In genomic region chr1:109927356-109927755, GRCh38 we compare ENCODE assay signal across 15 cellular contexts. TPM values are rescaled to one million over a fixed set of nuclear protein-coding genes. Genes with fewer than 3 reads are reported as not detected.
A peak's percentile ranks its signal among the peaks of the same experiment; 100 is the strongest.
DNase-seq lines count a peak whose midpoint lies in the region; ATAC-seq and TF ChIP-seq lines count a peak whose summit lies in the region.
"Had no signal": no experiment of that assay in that cellular context is flagged by ENCODE, and none has a peak within 500 bp of the region (broad histone marks: within the 10 kb centered on the region; RNA-seq: fewer than 3 reads in every experiment).

No MANE protein-coding gene starts in this region.

- H3K79me2 ChIP-seq in hepatocyte (no peaks in the 10 kb centered on the region), MM.1S (ENCODE audit: low read length) (peaks cover 14% of the 10 kb centered on the region)

- H3K4me1 ChIP-seq in hepatocyte (ENCODE audit: insufficient read depth) (peaks cover 20% of the 10 kb centered on the region), rectal smooth muscle tissue (ENCODE audit: control insufficient read depth, insufficient read depth, low read length) (peaks cover 22% of the 10 kb centered on the region), upper lobe of left lung (peaks cover 42 to 53% (median 47%) of the 10 kb centered on the region in 4 donors), MM.1S (ENCODE audit: low read length) (no peaks in the 10 kb centered on the region)

- H3F3A ChIP-seq in MM.1S (ENCODE audit: insufficient read depth, low read length): no peaks in the 10 kb centered on the region

- DNase-seq in cardiac septum (ENCODE audit: low spot score) (peak; percentile 57), Right ventricle myocardium inferior (ENCODE audit: missing footprints) (no peak), hepatocyte (ENCODE audit: low spot score) (no peak), upper lobe of left lung (peak in 1 of 2 donors; percentile 13), COLO668 (lab: John Stamatoyannopoulos, UW; ENCODE audit: unreplicated experiment) (no peak), MM.1S (no peak)
- DNase-seq: 8988T; activated naive CD4-positive, alpha-beta T cell treated with anti-CD3 and anti-CD28 coated beads, Interleukin-2, amount 10 ng/mL, durations not matched to agents 7 days and 5 days; Calu3; erythroblast; mesendoderm; stimulated activated naive CD8-positive, alpha-beta T cell treated with anti-CD3 and anti-CD28 coated beads, Interleukin-15, Interleukin-2, amounts not matched to agents 100 U/mL and 50 U/mL, for 24 hours had no signal

- H3K9me2 ChIP-seq in hepatocyte (replicated peaks; ENCODE audit: insufficient read depth) (no peaks in the 10 kb centered on the region), MM.1S (replicated peaks; ENCODE audit: insufficient read depth, low read length) (no peaks in the 10 kb centered on the region)

- H3K36me3 ChIP-seq in hepatocyte (replicated peaks; ENCODE audit: insufficient read depth, low read depth): no peaks in the 10 kb centered on the region
- peaks cover 29% of the 10 kb centered on the region for H3K36me3 ChIP-seq in rectal smooth muscle tissue (ENCODE audit: control insufficient read depth, insufficient read depth, low read length)
- H3K36me3 ChIP-seq in upper lobe of left lung: peaks cover 0 to 70% (median 56%) of the 10 kb centered on the region in 4 donors
- no peaks in the 10 kb centered on the region for H3K36me3 ChIP-seq in MM.1S (replicated peaks; ENCODE audit: insufficient read depth, low read length)

- H3K27ac ChIP-seq in hepatocyte (peak overlapping the region; percentile 58), rectal smooth muscle tissue (ENCODE audit: low read depth, low read length) (peak overlapping the region; percentile 80), upper lobe of left lung (peak overlapping the region; percentile 79 to 90 (median 82)), MM.1S (ENCODE audit: low read length) (no peak overlapping the region)

- H2AFZ ChIP-seq in hepatocyte (no peak overlapping the region), MM.1S (ENCODE audit: low read length) (no peak overlapping the region)

- 86% methylated on average over 7 of the region's 7 CpGs for WGBS in hepatocyte (ENCODE audit: low lambda C conversion rate, missing lambda C conversion rate)
- 81 to 95% methylated on average over 6 to 7 of the region's 7 CpGs for WGBS in upper lobe of left lung, 2 donors

- no peak overlapping the region for H3K4me3 ChIP-seq in hepatocyte
- no peak overlapping the region for H3K4me3 ChIP-seq in rectal smooth muscle tissue (ENCODE audit: low read length)
- H3K4me3 ChIP-seq in upper lobe of left lung: no peak overlapping the region
- no peak overlapping the region for H3K4me3 ChIP-seq in MM.1S (ENCODE audit: low read length)

- TF ChIP-seq CTCF in hepatocyte (IDR thresholded peaks at IDR 0.05; ENCODE audit: poor library complexity): no peak
- TF ChIP-seq CTCF in upper lobe of left lung (IDR thresholded peaks at IDR 0.05): no peak
- TF ChIP-seq CTCF in MM.1S (IDR thresholded peaks at IDR 0.05; ENCODE audit: low read length): no peak

- ATAC-seq in Right ventricle myocardium inferior: no peak
- no peak for ATAC-seq in upper lobe of left lung (ENCODE audit: low FRiP score in 2 of 2)
- ATAC-seq in GM18861 (IDR thresholded peaks at IDR 0.05; ENCODE audit: unreplicated experiment): no peak
- ATAC-seq: HCT116; stimulated activated naive CD8-positive, alpha-beta T cell treated with anti-CD3 and anti-CD28 coated beads, Interleukin-15, Interleukin-2, amounts not matched to agents 100 U/mL and 50 U/mL, for 24 hours had no signal

- H3K9ac ChIP-seq in rectal smooth muscle tissue (ENCODE audit: low read length) (no peak overlapping the region), MM.1S (ENCODE audit: low read length) (no peak overlapping the region)

- H3K27me3 ChIP-seq in hepatocyte (no peaks in the 10 kb centered on the region), rectal smooth muscle tissue (ENCODE audit: control insufficient read depth, insufficient read depth, low read length) (no peaks in the 10 kb centered on the region), upper lobe of left lung (no peaks in the 10 kb centered on the region), MM.1S (replicated peaks; ENCODE audit: insufficient read depth, low read length) (no peaks in the 10 kb centered on the region)

- H3K4me2 ChIP-seq in hepatocyte: no peak overlapping the region
- no peak overlapping the region for H3K4me2 ChIP-seq in MM.1S (ENCODE audit: low read depth, low read length)

- TF ChIP-seq EP300 in upper lobe of left lung (IDR thresholded peaks at IDR 0.05): no peak

- no peak for TF ChIP-seq POLR2A in upper lobe of left lung (IDR thresholded peaks at IDR 0.05)

- H3K9me3 ChIP-seq in hepatocyte (ENCODE audit: low read depth) (no peaks in the 10 kb centered on the region), upper lobe of left lung (no peaks in the 10 kb centered on the region), MM.1S (replicated peaks; ENCODE audit: insufficient read depth, low read length) (no peaks in the 10 kb centered on the region)

- intact Hi-C loops in cardiac septum (cut with DNase I) (loop anchor here (5.0 kb wide), 1 partner anchor 55 kb away; the partner anchor contains the start of gene AHCYL1), Right ventricle myocardium inferior (cut with DNase I) (loop anchor here (2.0 kb wide), 1 partner anchor 15 kb away; no protein-coding TSS in a partner anchor)

- H4K20me1 ChIP-seq in hepatocyte (ENCODE audit: insufficient read depth, poor library complexity, severe bottlenecking) (no peaks in the 10 kb centered on the region), MM.1S (ENCODE audit: insufficient read depth, low read length) (no peaks in the 10 kb centered on the region)

RNA-seq across cellular contexts. Expression of gene CSF1, which starts 16.7 kb away (rescaled TPM):
- total RNA-seq in cardiac septum: 16.7 TPM
- total RNA-seq in Right ventricle myocardium inferior: 19.0 TPM
- total RNA-seq in hepatocyte: 9.1 and 9.4 TPM in 2 replicates
- polyA plus RNA-seq in hepatocyte: 13.5 and 19.1 TPM in 2 replicates
- total RNA-seq in upper lobe of left lung: 100 to 1,000 TPM in 1 of 6 donors, 10 to 100 TPM in 5; 19.4 to 106 (median 36.5) TPM

RNA-seq across cellular contexts. Expression of gene AHCYL1, which starts 57.2 kb away (rescaled TPM):
- total RNA-seq in cardiac septum (53.6 TPM), Right ventricle myocardium inferior (38.4 TPM), hepatocyte (49.2 and 56.2 TPM in 2 replicates), upper lobe of left lung (10 to 100 TPM; 41.9 to 89.6 (median 76.1) TPM)
- polyA plus RNA-seq in hepatocyte: 88.4 and 97.6 TPM in 2 replicates
